In the genomic region with DNA sequence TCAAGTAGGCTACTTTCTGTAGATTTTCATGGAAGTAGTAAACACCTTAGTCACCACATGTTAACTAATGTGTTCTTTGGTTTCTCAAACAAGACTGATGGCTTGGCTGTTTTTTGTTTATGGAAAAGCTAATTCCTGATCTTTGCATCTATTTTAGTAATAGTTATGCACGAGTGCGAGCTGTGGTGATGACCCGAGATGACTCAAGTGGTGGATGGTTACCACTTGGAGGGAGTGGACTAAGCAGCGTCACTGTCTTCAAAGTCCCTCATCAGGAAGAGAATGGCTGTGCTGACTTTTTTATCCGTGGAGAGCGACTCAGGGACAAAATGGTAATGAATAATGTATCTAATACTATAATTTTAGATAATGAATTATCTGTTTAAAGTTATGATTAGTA, we compare ENCODE assay signal across 16 cellular contexts. TPM values are rescaled to one million over a fixed set of nuclear protein-coding genes. Genes with fewer than 3 reads are reported as not detected.
DNase-seq lines count a peak whose midpoint lies in the region; ATAC-seq and TF ChIP-seq lines count a peak whose summit lies in the region.
"Had no signal": no experiment of that assay in that cellular context is flagged by ENCODE, and none has a peak within 500 bp of the region (broad histone marks: within the 10 kb centered on the region; RNA-seq: fewer than 3 reads in every experiment).

No MANE protein-coding gene starts in this region.

- H3K9me3 Mint-ChIP-seq in HFFc6, result no peaks in the 10 kb centered on the region
- H3K9me3 Mint-ChIP-seq: endodermal cell had no signal

- H3K4me1 Mint-ChIP-seq in HFFc6 (ENCODE audit: low read depth), result peaks cover 87% of the 10 kb centered on the region

- H3K4me3 Mint-ChIP-seq in HFFc6, result peak overlapping the region; percentile 66
- H3K4me3 Mint-ChIP-seq: endodermal cell, neural progenitor cell had no signal

- H3K36me3 Mint-ChIP-seq in HFFc6 (ENCODE audit: low read depth), result peaks cover 30% of the 10 kb centered on the region

- H3K4me1 ChIP-seq in osteoblast (ENCODE audit: insufficient read depth, low read length), result peaks cover 44% of the 10 kb centered on the region
- peaks cover 0 to 26% (median 12%) of the 10 kb centered on the region in 4 donors for H3K4me1 ChIP-seq in stomach
- H3K4me1 ChIP-seq in sigmoid colon, result peaks cover 0 to 35% (median 9%) of the 10 kb centered on the region in 4 donors
- H3K4me1 ChIP-seq: neural progenitor cell had no signal

- no peaks in the 10 kb centered on the region for H3K27me3 ChIP-seq in osteoblast (ENCODE audit: insufficient read depth, low read length)
- no peaks in the 10 kb centered on the region for H3K27me3 ChIP-seq in stomach
- H3K27me3 ChIP-seq in sigmoid colon, result no peaks in the 10 kb centered on the region
- H3K27me3 ChIP-seq: gastrocnemius medialis, neural progenitor cell, transverse colon had no signal

- DNase-seq in AG09319 (ENCODE audit: extremely low read depth, low read depth), result peak; percentile 7
- DNase-seq in HFFc6, result peak; percentile 62
- DNase-seq in choroid plexus epithelial cell (ENCODE audit: low read depth), result peak; percentile 84
- DNase-seq in osteoblast (ENCODE audit: insufficient read length, low spot score, missing footprints), result peak; percentile 65
- no peak for DNase-seq in stomach
- no peak for DNase-seq in sigmoid colon
- DNase-seq in MV-4-11 (lab: John Stamatoyannopoulos, UW), result no peak
- DNase-seq: endodermal cell; gastrocnemius medialis; GF-D8; left cardiac atrium; NCI-H2029 treated with DMSO at 0.1 percent for 48 hours; stimulated activated naive CD4-positive, alpha-beta T cell; transverse colon had no signal

- ATAC-seq in GM18520 (IDR thresholded peaks at IDR 0.05; ENCODE audit: unreplicated experiment), result no peak
- ATAC-seq: gastrocnemius medialis, left cardiac atrium had no signal

- H2AFZ ChIP-seq in osteoblast (ENCODE audit: low read length), result no peak overlapping the region
- H2AFZ ChIP-seq: neural progenitor cell had no signal

- H3K4me3 ChIP-seq in choroid plexus epithelial cell (ENCODE audit: low read depth, low read length) (no peak overlapping the region), osteoblast (ENCODE audit: insufficient read depth, low read length) (no peak overlapping the region), stomach (no peak overlapping the region), sigmoid colon (no peak overlapping the region)
- H3K4me3 ChIP-seq: gastrocnemius medialis, neural progenitor cell, transverse colon had no signal

- TF ChIP-seq CTCF in AG09319 (IDR thresholded peaks at IDR 0.05; ENCODE audit: low read depth, low read length) (no peak), HFFc6 (IDR thresholded peaks at IDR 0.05) (no peak), choroid plexus epithelial cell (conservative IDR thresholded peaks at IDR 0.05; ENCODE audit: low read depth, low read length) (no peak), osteoblast (IDR thresholded peaks at IDR 0.05; ENCODE audit: extremely low read depth, low read depth, low read length) (no peak), stomach (IDR thresholded peaks at IDR 0.05) (no peak), sigmoid colon (IDR thresholded peaks at IDR 0.05) (no peak)

- TF ChIP-seq EP300 in stomach (IDR thresholded peaks at IDR 0.05) (no peak), sigmoid colon (IDR thresholded peaks at IDR 0.05) (no peak)

- H3K27me3 Mint-ChIP-seq in HFFc6 (ENCODE audit: insufficient read depth), result no peaks in the 10 kb centered on the region; the same call in 1 of the 2 replicates

- WGBS in stomach, 5 donors, result 75 to 86% (median 86%) methylated on average over 6 of the region's 6 CpGs
- WGBS in sigmoid colon, 2 donors, result 86 to 90% methylated on average over 6 of the region's 6 CpGs

- H3K27ac ChIP-seq in osteoblast (ENCODE audit: low read depth, low read length) (peak overlapping the region; percentile 81), stomach (no peak overlapping the region), sigmoid colon (peak overlapping the region in 2 of 4 donors; percentile 1 to 11)
- H3K27ac ChIP-seq: gastrocnemius medialis, neural progenitor cell had no signal

- H3K27ac Mint-ChIP-seq in HFFc6, result peak overlapping the region; percentile 81
- H3K27ac Mint-ChIP-seq: endodermal cell, neural progenitor cell had no signal

- H3K36me3 ChIP-seq in osteoblast (ENCODE audit: insufficient read depth, low read length) (no peaks in the 10 kb centered on the region), stomach (peaks cover 0 to 4% (median 0%) of the 10 kb centered on the region in 4 donors), sigmoid colon (no peaks in the 10 kb centered on the region)
- H3K36me3 ChIP-seq: transverse colon had no signal

- H3K4me2 ChIP-seq in osteoblast (ENCODE audit: insufficient read depth, low read length), result peak overlapping the region; percentile 74
- H3K4me2 ChIP-seq: neural progenitor cell had no signal

- TF ChIP-seq POLR2A in stomach (IDR thresholded peaks at IDR 0.05), result no peak
- no peak for TF ChIP-seq POLR2A in sigmoid colon (IDR thresholded peaks at IDR 0.05)

- peaks cover 39% of the 10 kb centered on the region for H4K20me1 ChIP-seq in osteoblast (ENCODE audit: insufficient read depth, low read length)

- intact Hi-C loops in stomach (cut with DNase I; ENCODE audit: low total_unique reads), result no loop called here
- intact Hi-C loops in sigmoid colon (cut with DNase I), result no loop called here

- peaks cover 88% of the 10 kb centered on the region for H3K79me2 ChIP-seq in osteoblast (ENCODE audit: insufficient read depth, low read length)

- H3K9me3 ChIP-seq in osteoblast (ENCODE audit: low read depth, low read length) (no peaks in the 10 kb centered on the region), stomach (no peaks in the 10 kb centered on the region), sigmoid colon (no peaks in the 10 kb centered on the region)
- H3K9me3 ChIP-seq: gastrocnemius medialis, transverse colon had no signal

RNA-seq across cellular contexts. Expression of a gene that starts 46.6 kb away (rescaled TPM):
- 10 to 100 TPM; 39.9 to 46.0 (median 41.7) TPM for total RNA-seq in HFFc6 (2021; fragmentation: NEBNext Ultra II Directional; extraction: Animal tissue kit (Norgen Biotek cat#: 25700))
- total RNA-seq in osteoblast, result 32.6 and 32.7 TPM in 2 replicates
- 100 to 1,000 TPM in 1 of 5 donors, 10 to 100 TPM in 2, 1 to 10 TPM in 2; 2.2 to 112 (median 15.4) TPM for total RNA-seq in stomach
- polyA plus RNA-seq in stomach, result 10 to 100 TPM in 1 of 3 donors, 1 to 10 TPM in 2; 3.1 to 13.7 (median 8.4) TPM
- 10 to 100 TPM; 13.3 to 17.8 (median 15.1) TPM for total RNA-seq in sigmoid colon
- 10 to 100 TPM in 2 of 3 donors, 1 to 10 TPM in 1; 6.8 to 15.6 (median 13.6) TPM for polyA plus RNA-seq in sigmoid colon

Comparison
In these comparisons a context has a peak if more than half of its experiments do, and no peak if none do; other contexts are left out.
1. DNase-seq: peak in AG09319 (single experiment), HFFc6 (single experiment), choroid plexus epithelial cell (single experiment) and osteoblast (single experiment); none in stomach (single experiment), sigmoid colon (single experiment) and MV-4-11 (single experiment).